Comparison of ENCODE assay signal across 1 cellular context in the genomic region with DNA sequence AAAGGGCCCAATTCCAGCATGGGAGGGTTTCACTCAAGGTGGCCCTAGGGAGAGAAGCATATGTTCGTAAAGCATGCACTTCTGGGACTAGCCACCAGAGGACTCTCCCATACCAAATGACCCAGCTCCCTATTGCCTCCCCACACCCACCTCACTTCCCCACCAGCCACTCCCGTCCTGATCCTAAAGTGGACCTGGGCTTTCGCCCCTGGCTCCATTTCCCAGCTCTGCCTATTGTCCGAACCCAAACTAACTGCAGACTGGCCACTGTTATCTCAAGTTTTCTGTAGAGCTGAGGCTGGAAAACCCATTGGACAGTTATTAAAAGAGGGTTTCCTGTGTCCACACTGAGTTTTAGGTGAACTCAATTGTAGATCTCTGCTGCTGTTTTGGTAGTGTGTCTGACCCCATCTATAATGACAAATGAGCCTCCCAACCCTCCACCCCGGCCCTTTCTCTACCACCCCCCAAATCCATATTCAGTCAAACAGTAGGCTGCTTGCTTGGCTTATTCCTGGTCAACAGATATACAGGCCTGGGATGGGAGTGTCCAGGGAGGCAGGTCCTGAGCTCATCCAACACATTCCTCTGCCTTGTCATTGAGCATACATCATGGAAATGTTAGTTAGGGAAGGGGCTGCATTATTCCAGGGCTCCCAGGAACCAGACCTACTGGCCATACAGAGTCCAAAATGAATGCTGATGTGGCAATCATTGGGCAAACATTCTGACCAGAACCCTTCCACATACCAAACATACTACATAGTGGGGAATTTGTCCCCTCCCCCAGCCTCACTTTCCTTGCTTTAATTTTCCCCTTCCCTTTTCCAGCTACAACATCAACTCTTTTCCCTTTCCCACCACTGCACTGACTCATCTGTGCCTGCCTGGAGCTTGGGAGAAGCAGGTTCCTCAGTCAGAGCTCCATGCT.
TF ChIP-seq lines count a peak whose summit lies in the region.

No MANE protein-coding gene starts in this region.

TF ChIP-seq in HepG2, 621 proteins besides CTCF, POLR2A, EP300 and RAD21 (continued from another document):
- TF ChIP-seq, protein P1, sequence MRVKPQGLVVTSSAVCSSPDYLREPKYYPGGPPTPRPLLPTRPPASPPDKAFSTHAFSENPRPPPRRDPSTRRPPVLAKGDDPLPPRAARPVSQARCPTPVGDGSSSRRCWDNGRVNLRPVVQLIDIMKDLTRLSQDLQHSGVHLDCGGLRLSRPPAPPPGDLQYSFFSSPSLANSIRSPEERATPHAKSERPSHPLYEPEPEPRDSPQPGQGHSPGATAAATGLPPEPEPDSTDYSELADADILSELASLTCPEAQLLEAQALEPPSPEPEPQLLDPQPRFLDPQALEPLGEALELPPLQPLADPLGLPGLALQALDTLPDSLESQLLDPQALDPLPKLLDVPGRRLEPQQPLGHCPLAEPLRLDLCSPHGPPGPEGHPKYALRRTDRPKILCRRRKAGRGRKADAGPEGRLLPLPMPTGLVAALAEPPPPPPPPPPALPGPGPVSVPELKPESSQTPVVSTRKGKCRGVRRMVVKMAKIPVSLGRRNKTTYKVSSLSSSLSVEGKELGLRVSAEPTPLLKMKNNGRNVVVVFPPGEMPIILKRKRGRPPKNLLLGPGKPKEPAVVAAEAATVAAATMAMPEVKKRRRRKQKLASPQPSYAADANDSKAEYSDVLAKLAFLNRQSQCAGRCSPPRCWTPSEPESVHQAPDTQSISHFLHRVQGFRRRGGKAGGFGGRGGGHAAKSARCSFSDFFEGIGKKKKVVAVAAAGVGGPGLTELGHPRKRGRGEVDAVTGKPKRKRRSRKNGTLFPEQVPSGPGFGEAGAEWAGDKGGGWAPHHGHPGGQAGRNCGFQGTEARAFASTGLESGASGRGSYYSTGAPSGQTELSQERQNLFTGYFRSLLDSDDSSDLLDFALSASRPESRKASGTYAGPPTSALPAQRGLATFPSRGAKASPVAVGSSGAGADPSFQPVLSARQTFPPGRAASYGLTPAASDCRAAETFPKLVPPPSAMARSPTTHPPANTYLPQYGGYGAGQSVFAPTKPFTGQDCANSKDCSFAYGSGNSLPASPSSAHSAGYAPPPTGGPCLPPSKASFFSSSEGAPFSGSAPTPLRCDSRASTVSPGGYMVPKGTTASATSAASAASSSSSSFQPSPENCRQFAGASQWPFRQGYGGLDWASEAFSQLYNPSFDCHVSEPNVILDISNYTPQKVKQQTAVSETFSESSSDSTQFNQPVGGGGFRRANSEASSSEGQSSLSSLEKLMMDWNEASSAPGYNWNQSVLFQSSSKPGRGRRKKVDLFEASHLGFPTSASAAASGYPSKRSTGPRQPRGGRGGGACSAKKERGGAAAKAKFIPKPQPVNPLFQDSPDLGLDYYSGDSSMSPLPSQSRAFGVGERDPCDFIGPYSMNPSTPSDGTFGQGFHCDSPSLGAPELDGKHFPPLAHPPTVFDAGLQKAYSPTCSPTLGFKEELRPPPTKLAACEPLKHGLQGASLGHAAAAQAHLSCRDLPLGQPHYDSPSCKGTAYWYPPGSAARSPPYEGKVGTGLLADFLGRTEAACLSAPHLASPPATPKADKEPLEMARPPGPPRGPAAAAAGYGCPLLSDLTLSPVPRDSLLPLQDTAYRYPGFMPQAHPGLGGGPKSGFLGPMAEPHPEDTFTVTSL (CRISPR knock-in tag; IDR thresholded peaks at IDR 0.05; ENCODE audit: borderline replicate concordance): peak; percentile 61; the same call in 1 of the 2 replicates
- TF ChIP-seq CBX2 (IDR thresholded peaks at IDR 0.05; ENCODE audit: low read depth, low read length) (no peak), CBX2 (CRISPR knock-in tag; IDR thresholded peaks at IDR 0.05; ENCODE audit: low read depth) (no peak), SIN3B (IDR thresholded peaks at IDR 0.05; ENCODE audit: low read length) (no peak), ZFP37 (CRISPR knock-in tag; IDR thresholded peaks at IDR 0.05; ENCODE audit: borderline replicate concordance) (no peak), CC2D1A (CRISPR knock-in tag; IDR thresholded peaks at IDR 0.05) (no peak), NFE2L1 (CRISPR knock-in tag; IDR thresholded peaks at IDR 0.05; ENCODE audit: borderline replicate concordance) (no peak), STAT5B (CRISPR knock-in tag; IDR thresholded peaks at IDR 0.05) (no peak), NFYC (CRISPR knock-in tag; IDR thresholded peaks at IDR 0.05) (no peak), BRD4 (CRISPR knock-in tag; IDR thresholded peaks at IDR 0.05) (no peak), ZNF558 (CRISPR knock-in tag; IDR thresholded peaks at IDR 0.05; ENCODE audit: borderline replicate concordance) (no peak), MTF2 (CRISPR knock-in tag; IDR thresholded peaks at IDR 0.05; ENCODE audit: borderline replicate concordance) (no peak), SOX5 (CRISPR knock-in tag; IDR thresholded peaks at IDR 0.05; ENCODE audit: borderline replicate concordance) (peak; percentile 52; the same call in 1 of the 2 replicates), HMG20A (CRISPR knock-in tag; IDR thresholded peaks at IDR 0.05; ENCODE audit: borderline replicate concordance) (peak; percentile 38; the same call in 1 of the 2 replicates), KAT2B (IDR thresholded peaks at IDR 0.05; ENCODE audit: borderline replicate concordance, low read depth, low read length) (no peak), FOXP1 (IDR thresholded peaks at IDR 0.05) (no peak), FOXP1 (CRISPR knock-in tag; IDR thresholded peaks at IDR 0.05) (no peak), AKAP8 (CRISPR knock-in tag; IDR thresholded peaks at IDR 0.05) (no peak), ZNF850 (CRISPR knock-in tag; conservative IDR thresholded peaks at IDR 0.05) (no peak), SRSF1 (optimal IDR thresholded peaks at IDR 0.05; ENCODE audit: low read depth, low read length) (no peak), ZFP36L2 (CRISPR knock-in tag; IDR thresholded peaks at IDR 0.05) (no peak), ZBTB7B (CRISPR knock-in tag; IDR thresholded peaks at IDR 0.05) (no peak; the same call in 1 of the 2 replicates), PPARG (CRISPR knock-in tag; conservative IDR thresholded peaks at IDR 0.05) (no peak), HOXA5 (CRISPR knock-in tag; IDR thresholded peaks at IDR 0.05) (no peak; the same call in 1 of the 2 replicates), ZNF737 (CRISPR knock-in tag; IDR thresholded peaks at IDR 0.05; ENCODE audit: borderline replicate concordance) (no peak), ZNF17 (CRISPR knock-in tag; IDR thresholded peaks at IDR 0.05) (no peak), CBFB (CRISPR knock-in tag; IDR thresholded peaks at IDR 0.05) (no peak)
- TF ChIP-seq, protein P2, sequence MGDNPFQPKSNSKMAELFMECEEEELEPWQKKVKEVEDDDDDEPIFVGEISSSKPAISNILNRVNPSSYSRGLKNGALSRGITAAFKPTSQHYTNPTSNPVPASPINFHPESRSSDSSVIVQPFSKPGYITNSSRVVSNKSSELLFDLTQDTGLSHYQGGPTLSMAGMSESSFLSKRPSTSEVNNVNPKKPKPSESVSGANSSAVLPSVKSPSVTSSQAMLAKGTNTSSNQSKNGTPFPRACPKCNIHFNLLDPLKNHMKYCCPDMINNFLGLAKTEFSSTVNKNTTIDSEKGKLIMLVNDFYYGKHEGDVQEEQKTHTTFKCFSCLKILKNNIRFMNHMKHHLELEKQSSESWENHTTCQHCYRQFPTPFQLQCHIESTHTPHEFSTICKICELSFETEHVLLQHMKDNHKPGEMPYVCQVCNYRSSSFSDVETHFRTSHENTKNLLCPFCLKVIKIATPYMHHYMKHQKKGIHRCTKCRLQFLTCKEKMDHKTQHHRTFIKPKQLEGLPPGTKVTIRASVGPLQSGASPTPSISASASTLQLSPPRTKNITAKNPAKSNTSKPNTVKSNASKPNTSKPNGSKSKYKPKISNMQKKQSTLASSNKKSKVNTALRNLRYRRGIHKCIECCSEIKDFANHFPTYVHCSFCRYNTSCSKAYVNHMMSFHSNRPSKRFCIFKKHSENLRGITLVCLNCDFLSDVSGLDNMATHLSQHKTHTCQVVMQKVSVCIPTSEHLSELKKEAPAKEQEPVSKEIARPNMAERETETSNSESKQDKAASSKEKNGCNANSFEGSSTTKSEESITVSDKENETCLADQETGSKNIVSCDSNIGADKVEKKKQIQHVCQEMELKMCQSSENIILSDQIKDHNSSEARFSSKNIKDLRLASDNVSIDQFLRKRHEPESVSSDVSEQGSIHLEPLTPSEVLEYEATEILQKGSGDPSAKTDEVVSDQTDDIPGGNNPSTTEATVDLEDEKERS (CRISPR knock-in tag; IDR thresholded peaks at IDR 0.05): peak; percentile 66; the same call in 1 of the 2 replicates
- TF ChIP-seq, protein P3, sequence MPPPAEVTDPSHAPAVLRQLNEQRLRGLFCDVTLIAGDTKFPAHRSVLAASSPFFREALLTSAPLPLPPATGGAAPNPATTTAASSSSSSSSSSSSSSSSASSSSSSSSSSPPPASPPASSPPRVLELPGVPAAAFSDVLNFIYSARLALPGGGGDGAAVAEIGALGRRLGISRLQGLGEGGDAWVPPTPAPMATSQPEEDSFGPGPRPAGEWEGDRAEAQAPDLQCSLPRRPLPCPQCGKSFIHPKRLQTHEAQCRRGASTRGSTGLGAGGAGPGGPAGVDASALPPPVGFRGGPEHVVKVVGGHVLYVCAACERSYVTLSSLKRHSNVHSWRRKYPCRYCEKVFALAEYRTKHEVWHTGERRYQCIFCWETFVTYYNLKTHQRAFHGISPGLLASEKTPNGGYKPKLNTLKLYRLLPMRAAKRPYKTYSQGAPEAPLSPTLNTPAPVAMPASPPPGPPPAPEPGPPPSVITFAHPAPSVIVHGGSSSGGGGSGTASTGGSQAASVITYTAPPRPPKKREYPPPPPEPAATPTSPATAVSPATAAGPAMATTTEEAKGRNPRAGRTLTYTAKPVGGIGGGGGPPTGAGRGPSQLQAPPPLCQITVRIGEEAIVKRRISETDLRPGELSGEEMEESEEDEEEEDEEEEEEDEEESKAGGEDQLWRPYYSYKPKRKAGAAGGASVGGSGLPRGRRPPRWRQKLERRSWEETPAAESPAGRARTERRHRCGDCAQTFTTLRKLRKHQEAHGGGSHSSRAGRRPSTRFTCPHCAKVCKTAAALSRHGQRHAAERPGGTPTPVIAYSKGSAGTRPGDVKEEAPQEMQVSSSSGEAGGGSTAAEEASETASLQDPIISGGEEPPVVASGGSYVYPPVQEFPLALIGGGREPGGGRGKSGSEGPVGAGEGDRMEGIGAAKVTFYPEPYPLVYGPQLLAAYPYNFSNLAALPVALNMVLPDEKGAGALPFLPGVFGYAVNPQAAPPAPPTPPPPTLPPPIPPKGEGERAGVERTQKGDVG (CRISPR knock-in tag; IDR thresholded peaks at IDR 0.05; ENCODE audit: borderline replicate concordance): no peak
- TF ChIP-seq, protein P4, sequence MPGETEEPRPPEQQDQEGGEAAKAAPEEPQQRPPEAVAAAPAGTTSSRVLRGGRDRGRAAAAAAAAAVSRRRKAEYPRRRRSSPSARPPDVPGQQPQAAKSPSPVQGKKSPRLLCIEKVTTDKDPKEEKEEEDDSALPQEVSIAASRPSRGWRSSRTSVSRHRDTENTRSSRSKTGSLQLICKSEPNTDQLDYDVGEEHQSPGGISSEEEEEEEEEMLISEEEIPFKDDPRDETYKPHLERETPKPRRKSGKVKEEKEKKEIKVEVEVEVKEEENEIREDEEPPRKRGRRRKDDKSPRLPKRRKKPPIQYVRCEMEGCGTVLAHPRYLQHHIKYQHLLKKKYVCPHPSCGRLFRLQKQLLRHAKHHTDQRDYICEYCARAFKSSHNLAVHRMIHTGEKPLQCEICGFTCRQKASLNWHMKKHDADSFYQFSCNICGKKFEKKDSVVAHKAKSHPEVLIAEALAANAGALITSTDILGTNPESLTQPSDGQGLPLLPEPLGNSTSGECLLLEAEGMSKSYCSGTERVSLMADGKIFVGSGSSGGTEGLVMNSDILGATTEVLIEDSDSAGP (CRISPR knock-in tag; IDR thresholded peaks at IDR 0.05; ENCODE audit: borderline replicate concordance): peak; percentile 39; the same call in 1 of the 2 replicates
- TF ChIP-seq, protein P5, sequence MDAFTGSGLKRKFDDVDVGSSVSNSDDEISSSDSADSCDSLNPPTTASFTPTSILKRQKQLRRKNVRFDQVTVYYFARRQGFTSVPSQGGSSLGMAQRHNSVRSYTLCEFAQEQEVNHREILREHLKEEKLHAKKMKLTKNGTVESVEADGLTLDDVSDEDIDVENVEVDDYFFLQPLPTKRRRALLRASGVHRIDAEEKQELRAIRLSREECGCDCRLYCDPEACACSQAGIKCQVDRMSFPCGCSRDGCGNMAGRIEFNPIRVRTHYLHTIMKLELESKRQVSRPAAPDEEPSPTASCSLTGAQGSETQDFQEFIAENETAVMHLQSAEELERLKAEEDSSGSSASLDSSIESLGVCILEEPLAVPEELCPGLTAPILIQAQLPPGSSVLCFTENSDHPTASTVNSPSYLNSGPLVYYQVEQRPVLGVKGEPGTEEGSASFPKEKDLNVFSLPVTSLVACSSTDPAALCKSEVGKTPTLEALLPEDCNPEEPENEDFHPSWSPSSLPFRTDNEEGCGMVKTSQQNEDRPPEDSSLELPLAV (CRISPR knock-in tag; conservative IDR thresholded peaks at IDR 0.05; ENCODE audit: low read depth): no peak
- TF ChIP-seq, protein P6, sequence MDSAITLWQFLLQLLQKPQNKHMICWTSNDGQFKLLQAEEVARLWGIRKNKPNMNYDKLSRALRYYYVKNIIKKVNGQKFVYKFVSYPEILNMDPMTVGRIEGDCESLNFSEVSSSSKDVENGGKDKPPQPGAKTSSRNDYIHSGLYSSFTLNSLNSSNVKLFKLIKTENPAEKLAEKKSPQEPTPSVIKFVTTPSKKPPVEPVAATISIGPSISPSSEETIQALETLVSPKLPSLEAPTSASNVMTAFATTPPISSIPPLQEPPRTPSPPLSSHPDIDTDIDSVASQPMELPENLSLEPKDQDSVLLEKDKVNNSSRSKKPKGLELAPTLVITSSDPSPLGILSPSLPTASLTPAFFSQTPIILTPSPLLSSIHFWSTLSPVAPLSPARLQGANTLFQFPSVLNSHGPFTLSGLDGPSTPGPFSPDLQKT (CRISPR knock-in tag; IDR thresholded peaks at IDR 0.05; ENCODE audit: borderline replicate concordance): no peak
- TF ChIP-seq, protein P7, sequence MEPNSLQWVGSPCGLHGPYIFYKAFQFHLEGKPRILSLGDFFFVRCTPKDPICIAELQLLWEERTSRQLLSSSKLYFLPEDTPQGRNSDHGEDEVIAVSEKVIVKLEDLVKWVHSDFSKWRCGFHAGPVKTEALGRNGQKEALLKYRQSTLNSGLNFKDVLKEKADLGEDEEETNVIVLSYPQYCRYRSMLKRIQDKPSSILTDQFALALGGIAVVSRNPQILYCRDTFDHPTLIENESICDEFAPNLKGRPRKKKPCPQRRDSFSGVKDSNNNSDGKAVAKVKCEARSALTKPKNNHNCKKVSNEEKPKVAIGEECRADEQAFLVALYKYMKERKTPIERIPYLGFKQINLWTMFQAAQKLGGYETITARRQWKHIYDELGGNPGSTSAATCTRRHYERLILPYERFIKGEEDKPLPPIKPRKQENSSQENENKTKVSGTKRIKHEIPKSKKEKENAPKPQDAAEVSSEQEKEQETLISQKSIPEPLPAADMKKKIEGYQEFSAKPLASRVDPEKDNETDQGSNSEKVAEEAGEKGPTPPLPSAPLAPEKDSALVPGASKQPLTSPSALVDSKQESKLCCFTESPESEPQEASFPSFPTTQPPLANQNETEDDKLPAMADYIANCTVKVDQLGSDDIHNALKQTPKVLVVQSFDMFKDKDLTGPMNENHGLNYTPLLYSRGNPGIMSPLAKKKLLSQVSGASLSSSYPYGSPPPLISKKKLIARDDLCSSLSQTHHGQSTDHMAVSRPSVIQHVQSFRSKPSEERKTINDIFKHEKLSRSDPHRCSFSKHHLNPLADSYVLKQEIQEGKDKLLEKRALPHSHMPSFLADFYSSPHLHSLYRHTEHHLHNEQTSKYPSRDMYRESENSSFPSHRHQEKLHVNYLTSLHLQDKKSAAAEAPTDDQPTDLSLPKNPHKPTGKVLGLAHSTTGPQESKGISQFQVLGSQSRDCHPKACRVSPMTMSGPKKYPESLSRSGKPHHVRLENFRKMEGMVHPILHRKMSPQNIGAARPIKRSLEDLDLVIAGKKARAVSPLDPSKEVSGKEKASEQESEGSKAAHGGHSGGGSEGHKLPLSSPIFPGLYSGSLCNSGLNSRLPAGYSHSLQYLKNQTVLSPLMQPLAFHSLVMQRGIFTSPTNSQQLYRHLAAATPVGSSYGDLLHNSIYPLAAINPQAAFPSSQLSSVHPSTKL (CRISPR knock-in tag; IDR thresholded peaks at IDR 0.05): peak; percentile 74
